In the genomic region with DNA sequence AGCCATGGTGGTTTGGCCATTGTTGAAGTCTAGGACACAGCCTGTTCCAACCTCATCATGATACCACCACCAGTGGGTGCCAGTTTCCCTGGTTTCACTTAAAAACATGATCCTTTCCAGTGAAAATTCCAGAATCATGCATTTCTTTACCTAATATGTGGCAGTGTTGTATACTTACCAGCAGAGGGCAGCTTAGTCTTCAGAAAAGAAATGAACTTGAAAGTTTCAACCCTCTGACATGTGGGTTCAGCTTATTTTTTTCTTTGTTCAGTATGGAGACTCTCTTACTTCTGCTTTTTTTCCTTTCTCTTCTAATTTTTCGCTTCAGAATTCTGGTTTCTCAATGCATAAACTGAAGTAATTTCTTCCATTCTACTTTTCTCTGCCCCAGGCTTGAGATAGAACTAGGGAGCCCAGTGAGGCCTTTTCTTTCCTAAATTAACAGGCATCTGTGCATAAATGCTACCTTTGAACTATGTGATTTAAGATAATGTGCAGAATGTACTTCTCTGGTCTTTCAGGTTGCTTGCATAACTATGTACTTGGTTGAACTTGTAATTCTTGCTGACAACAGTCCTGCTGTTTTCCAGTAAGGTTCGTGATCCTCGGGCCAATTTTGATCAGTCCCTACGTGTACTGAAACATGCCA, we compare ENCODE assay signal across 8 cellular contexts. TPM values are rescaled to one million over a fixed set of nuclear protein-coding genes. Genes with fewer than 3 reads are reported as not detected.
DNase-seq lines count a peak whose midpoint lies in the region; ATAC-seq and TF ChIP-seq lines count a peak whose summit lies in the region.

No MANE protein-coding gene starts in this region.

- CTCF ChIA-PET in CD4-positive, alpha-beta T cell (lab: Charles Lee): interaction anchor here (0.5 to 1.6 kb wide), 14 partner anchors 10 to 806 kb away, joined by 3 to 27 read pairs (median 3); a partner anchor contains a TSS
- CTCF ChIA-PET in WTC11 (lab: Charles Lee): interaction anchor here (0.6 to 2.0 kb wide), 25 partner anchors 9 to 586 kb away, joined by 3 to 17 read pairs (median 3); a partner anchor contains a TSS

- no peak overlapping the region for H3K4me3 Mint-ChIP-seq in CD4-positive, alpha-beta T cell
- H3K4me3 Mint-ChIP-seq in WTC11: no peak overlapping the region

- H3K27ac Mint-ChIP-seq in CD4-positive, alpha-beta T cell: no peak overlapping the region
- peak overlapping the region; percentile 97 for H3K27ac Mint-ChIP-seq in WTC11

- H3K4me1 Mint-ChIP-seq in CD4-positive, alpha-beta T cell (ENCODE audit: low read depth): peaks cover 7% of the 10 kb centered on the region
- H3K4me1 Mint-ChIP-seq in WTC11: peaks cover 4% of the 10 kb centered on the region; the same call in 1 of the 2 replicates

- no peak overlapping the region for H3K27ac ChIP-seq in CD4-positive, alpha-beta T cell (ENCODE audit: low read depth, low read length)
- peak overlapping the region; percentile 17 for H3K27ac ChIP-seq in foreskin keratinocyte

- H3K9me3 ChIP-seq in CD4-positive, alpha-beta T cell (ENCODE audit: control insufficient read depth, low read length): no peaks in the 10 kb centered on the region

- no peaks in the 10 kb centered on the region for H3K27me3 Mint-ChIP-seq in CD4-positive, alpha-beta T cell
- no peaks in the 10 kb centered on the region for H3K27me3 Mint-ChIP-seq in WTC11 (ENCODE audit: low read depth)

- peak; percentile 92 for TF ChIP-seq CTCF in CD4-positive, alpha-beta T cell (IDR thresholded peaks at IDR 0.05)
- peak; percentile 73 for TF ChIP-seq CTCF in WTC11 (IDR thresholded peaks at IDR 0.05)
- TF ChIP-seq CTCF in foreskin keratinocyte (conservative IDR thresholded peaks at IDR 0.05): peak; percentile 97

- DNase-seq in CD4-positive, alpha-beta T cell: peak in 1 of 10 experiments; percentile 11
- DNase-seq in NCI-H226 (peak; percentile 47), WTC11 (ENCODE audit: low spot score) (peak; percentile 36), foreskin keratinocyte (peak; percentile 39 to 62), non-pigmented ciliary epithelial cell (ENCODE audit: low read depth) (peak; percentile 52), GM19238 (ENCODE audit: insufficient read length, low spot score) (no peak)

- no peaks in the 10 kb centered on the region for H3K27me3 ChIP-seq in CD4-positive, alpha-beta T cell (ENCODE audit: control insufficient read depth, insufficient read depth, low read length)
- no peaks in the 10 kb centered on the region for H3K27me3 ChIP-seq in foreskin keratinocyte

- POLR2A ChIA-PET in CD4-positive, alpha-beta T cell (lab: Charles Lee): interaction anchor here (0.8 to 2.3 kb wide), 4 partner anchors 11 to 228 kb away, joined by 4 to 21 read pairs (median 4); a partner anchor contains a TSS
- POLR2A ChIA-PET in WTC11 (lab: Charles Lee): interaction anchor here (0.5 to 1.1 kb wide), 4 partner anchors 10 to 169 kb away, joined by 3 read pairs; no protein-coding TSS in a partner anchor

- intact Hi-C loops in CD4-positive, alpha-beta T cell (cut with DNase I, micrococcal nuclease): loop anchor here (1.0 to 10.0 kb wide), 3 partner anchors 189 to 585 kb away; a partner anchor contains a TSS

- ATAC-seq in CD4-positive, alpha-beta T cell (ENCODE audit: poor library complexity): peak; percentile 94
- ATAC-seq in GM18870 (IDR thresholded peaks at IDR 0.05; ENCODE audit: unreplicated experiment) (peak; percentile 84), HG03135 (IDR thresholded peaks at IDR 0.05; ENCODE audit: unreplicated experiment) (peak; percentile 82), WTC11 (peak; percentile 97), foreskin keratinocyte (peak; percentile 87)

- H3K9me3 Mint-ChIP-seq in CD4-positive, alpha-beta T cell: no peaks in the 10 kb centered on the region
- no peaks in the 10 kb centered on the region for H3K9me3 Mint-ChIP-seq in WTC11

- peaks cover 60% of the 10 kb centered on the region for H3K36me3 Mint-ChIP-seq in CD4-positive, alpha-beta T cell (ENCODE audit: low read depth)
- peaks cover 45% of the 10 kb centered on the region for H3K36me3 Mint-ChIP-seq in WTC11

- peaks cover 3% of the 10 kb centered on the region for H3K4me1 ChIP-seq in foreskin keratinocyte

TF ChIP-seq in WTC11, 78 proteins besides CTCF, POLR2A, EP300 and RAD21 (continues in another document):
- TF ChIP-seq ATF1 (CRISPR knock-in tag; IDR thresholded peaks at IDR 0.05) (no peak), SP1 (CRISPR knock-in tag; conservative IDR thresholded peaks at IDR 0.05) (no peak), ZNF121 (CRISPR knock-in tag; IDR thresholded peaks at IDR 0.05) (no peak), ZNF219 (CRISPR knock-in tag; IDR thresholded peaks at IDR 0.05; ENCODE audit: borderline replicate concordance) (no peak), ELF4 (CRISPR knock-in tag; IDR thresholded peaks at IDR 0.05; ENCODE audit: low read depth) (no peak), RELA (CRISPR knock-in tag; IDR thresholded peaks at IDR 0.05; ENCODE audit: borderline replicate concordance) (no peak), GABPB1 (CRISPR knock-in tag; IDR thresholded peaks at IDR 0.05) (no peak)
- TF ChIP-seq, protein P1, sequence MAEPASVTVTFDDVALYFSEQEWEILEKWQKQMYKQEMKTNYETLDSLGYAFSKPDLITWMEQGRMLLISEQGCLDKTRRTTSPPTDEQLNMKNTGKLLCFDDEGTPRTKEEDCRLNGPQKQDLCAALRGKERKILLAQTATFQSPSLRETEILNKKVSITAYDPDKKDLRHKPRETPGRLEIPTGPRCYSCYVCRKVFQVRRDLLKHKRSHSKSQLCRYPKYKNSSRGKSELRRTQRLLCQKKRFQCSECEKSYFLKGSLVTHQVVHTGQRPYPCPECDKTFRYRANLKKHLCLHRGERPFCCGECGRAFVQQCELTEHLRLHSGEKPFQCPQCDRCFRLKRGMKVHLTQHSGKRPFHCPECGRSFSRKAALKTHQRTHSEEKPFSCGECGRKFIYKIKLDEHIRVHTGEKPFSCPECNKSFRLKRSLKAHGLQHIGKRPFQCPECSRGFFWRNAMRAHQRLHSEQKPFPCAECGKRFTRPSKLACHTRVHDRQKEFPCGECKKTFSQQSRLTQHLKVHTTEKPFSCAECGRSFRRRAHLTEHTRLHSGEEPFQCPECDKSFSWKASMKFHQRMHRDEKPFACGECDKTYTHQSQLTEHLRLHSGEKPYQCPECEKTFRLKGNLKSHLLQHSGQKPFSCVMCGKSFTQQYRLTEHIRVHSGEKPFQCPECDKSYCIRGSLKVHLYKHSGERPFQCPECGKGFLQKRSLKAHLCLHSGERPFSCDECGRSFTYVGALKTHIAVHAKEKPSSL (CRISPR knock-in tag; conservative IDR thresholded peaks at IDR 0.05): no peak
- TF ChIP-seq, protein P2, sequence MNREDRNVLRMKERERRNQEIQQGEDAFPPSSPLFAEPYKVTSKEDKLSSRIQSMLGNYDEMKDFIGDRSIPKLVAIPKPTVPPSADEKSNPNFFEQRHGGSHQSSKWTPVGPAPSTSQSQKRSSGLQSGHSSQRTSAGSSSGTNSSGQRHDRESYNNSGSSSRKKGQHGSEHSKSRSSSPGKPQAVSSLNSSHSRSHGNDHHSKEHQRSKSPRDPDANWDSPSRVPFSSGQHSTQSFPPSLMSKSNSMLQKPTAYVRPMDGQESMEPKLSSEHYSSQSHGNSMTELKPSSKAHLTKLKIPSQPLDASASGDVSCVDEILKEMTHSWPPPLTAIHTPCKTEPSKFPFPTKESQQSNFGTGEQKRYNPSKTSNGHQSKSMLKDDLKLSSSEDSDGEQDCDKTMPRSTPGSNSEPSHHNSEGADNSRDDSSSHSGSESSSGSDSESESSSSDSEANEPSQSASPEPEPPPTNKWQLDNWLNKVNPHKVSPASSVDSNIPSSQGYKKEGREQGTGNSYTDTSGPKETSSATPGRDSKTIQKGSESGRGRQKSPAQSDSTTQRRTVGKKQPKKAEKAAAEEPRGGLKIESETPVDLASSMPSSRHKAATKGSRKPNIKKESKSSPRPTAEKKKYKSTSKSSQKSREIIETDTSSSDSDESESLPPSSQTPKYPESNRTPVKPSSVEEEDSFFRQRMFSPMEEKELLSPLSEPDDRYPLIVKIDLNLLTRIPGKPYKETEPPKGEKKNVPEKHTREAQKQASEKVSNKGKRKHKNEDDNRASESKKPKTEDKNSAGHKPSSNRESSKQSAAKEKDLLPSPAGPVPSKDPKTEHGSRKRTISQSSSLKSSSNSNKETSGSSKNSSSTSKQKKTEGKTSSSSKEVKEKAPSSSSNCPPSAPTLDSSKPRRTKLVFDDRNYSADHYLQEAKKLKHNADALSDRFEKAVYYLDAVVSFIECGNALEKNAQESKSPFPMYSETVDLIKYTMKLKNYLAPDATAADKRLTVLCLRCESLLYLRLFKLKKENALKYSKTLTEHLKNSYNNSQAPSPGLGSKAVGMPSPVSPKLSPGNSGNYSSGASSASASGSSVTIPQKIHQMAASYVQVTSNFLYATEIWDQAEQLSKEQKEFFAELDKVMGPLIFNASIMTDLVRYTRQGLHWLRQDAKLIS (CRISPR knock-in tag; IDR thresholded peaks at IDR 0.05; ENCODE audit: borderline replicate concordance): no peak
- TF ChIP-seq, protein P3, sequence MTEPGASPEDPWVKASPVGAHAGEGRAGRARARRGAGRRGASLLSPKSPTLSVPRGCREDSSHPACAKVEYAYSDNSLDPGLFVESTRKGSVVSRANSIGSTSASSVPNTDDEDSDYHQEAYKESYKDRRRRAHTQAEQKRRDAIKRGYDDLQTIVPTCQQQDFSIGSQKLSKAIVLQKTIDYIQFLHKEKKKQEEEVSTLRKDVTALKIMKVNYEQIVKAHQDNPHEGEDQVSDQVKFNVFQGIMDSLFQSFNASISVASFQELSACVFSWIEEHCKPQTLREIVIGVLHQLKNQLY (CRISPR knock-in tag; IDR thresholded peaks at IDR 0.05): no peak

RNA-seq across cellular contexts. Expression of a gene that starts 10.7 kb away (rescaled TPM):
- 10 to 100 TPM; 10.0 to 10.1 TPM for total RNA-seq in CD4-positive, alpha-beta T cell
- total RNA-seq in WTC11 (2021) (23.1 to 23.5 TPM (median 23.1 TPM) in 3 replicates), foreskin keratinocyte (12.6 and 13.8 TPM in 2 replicates)
- polyA plus RNA-seq in foreskin keratinocyte: 12.2 and 14.7 TPM in 2 replicates

RNA-seq across cellular contexts. Expression of a gene that starts 10.8 kb away (rescaled TPM):
- total RNA-seq in CD4-positive, alpha-beta T cell: 1,000 to 10,000 TPM; 2,639 to 2,826 TPM
- total RNA-seq in WTC11 (2021) (1,191 to 1,343 TPM (median 1,328 TPM) in 3 replicates), foreskin keratinocyte (1,530 and 1,563 TPM in 2 replicates)
- polyA plus RNA-seq in foreskin keratinocyte: 1,924 and 2,024 TPM in 2 replicates

RNA-seq across cellular contexts. Expression of a gene that starts 57.7 kb away (rescaled TPM):
- total RNA-seq in CD4-positive, alpha-beta T cell: 1 to 10 TPM; 3.5 to 3.7 TPM
- total RNA-seq in WTC11 (2021) (80.2 to 97.5 TPM (median 89.0 TPM) in 3 replicates), foreskin keratinocyte (33.3 and 33.9 TPM in 2 replicates)
- 13.2 and 14.0 TPM in 2 replicates for polyA plus RNA-seq in foreskin keratinocyte
